Comparison of ENCODE assay signal across 8 cellular contexts in genomic region chr1:67674260-67675011, GRCh38. TPM values are rescaled to one million over a fixed set of nuclear protein-coding genes. Genes with fewer than 3 reads are reported as not detected.
DNase-seq lines count a peak whose midpoint lies in the region; ATAC-seq and TF ChIP-seq lines count a peak whose summit lies in the region.

No MANE protein-coding gene starts in this region.

- dilution Hi-C loops in mammary epithelial cell (cut with HindIII; ENCODE audit: low sequenced_read_pairs), result no loop called here

- H3K4me1 ChIP-seq in BE2C (0 out of 2 replicates have a peak, but pooled peaks cover 4% of the 10 kb centered on the region), mammary epithelial cell (ENCODE audit: insufficient read depth, low read length) (peaks cover under 1% of the 10 kb centered on the region), mucosa of rectum (ENCODE audit: control insufficient read depth in 2 of 2, insufficient read depth in 2 of 2, low read length in 2 of 2) (peaks cover 2 to 6% of the 10 kb centered on the region in 2 donors)

- ATAC-seq in HG03432 (IDR thresholded peaks at IDR 0.05; ENCODE audit: unreplicated experiment) (peak; percentile 66), SK-N-SH treated with all-trans-retinoic acid at 6 μM for 48 hours (peak; percentile 97), omental fat pad (ENCODE audit: low FRiP score) (no peak), HG02973 (IDR thresholded peaks at IDR 0.05; ENCODE audit: unreplicated experiment) (no peak), HG02588 (IDR thresholded peaks at IDR 0.05; ENCODE audit: unreplicated experiment) (no peak)

- TF ChIP-seq CTCF in BE2C (IDR thresholded peaks at IDR 0.05; ENCODE audit: low read depth, low read length), result no peak
- no peak for TF ChIP-seq CTCF in mammary epithelial cell (conservative IDR thresholded peaks at IDR 0.05 in 1 of 2, IDR thresholded peaks at IDR 0.05 in 1 of 2; ENCODE audit: extremely low read depth in 1 of 2, insufficient read depth in 1 of 2, low read depth in 1 of 2, low read length in 2 of 2)
- TF ChIP-seq CTCF in omental fat pad (IDR thresholded peaks at IDR 0.05), result no peak

- DNase-seq in BE2C (peak; percentile 63), mammary epithelial cell (no peak), omental fat pad (ENCODE audit: low spot score) (no peak)

- H3K27me3 ChIP-seq in BE2C, result no peaks in the 10 kb centered on the region
- H3K27me3 ChIP-seq in mammary epithelial cell (ENCODE audit: insufficient read depth, low read length), result no peaks in the 10 kb centered on the region
- no peaks in the 10 kb centered on the region for H3K27me3 ChIP-seq in mucosa of rectum (ENCODE audit: control insufficient read depth in 2 of 2, insufficient read depth in 2 of 2, low read length in 2 of 2)

- no peak overlapping the region for H3K9ac ChIP-seq in mammary epithelial cell (ENCODE audit: insufficient read depth, low read length)
- no peak overlapping the region for H3K9ac ChIP-seq in mucosa of rectum (ENCODE audit: low read depth in 1 of 2, low read length in 2 of 2)

- no peaks in the 10 kb centered on the region for H4K20me1 ChIP-seq in mammary epithelial cell (ENCODE audit: insufficient read depth, low read length)

- CTCF ChIA-PET in mammary epithelial cell (lab: Charles Lee; ENCODE audit: low non-redundant PET), result no interaction called here

- H3K4me3 ChIP-seq in BE2C (ENCODE audit: low read depth, low read length) (no peak overlapping the region), mammary epithelial cell (replicated peaks in 1 of 3; ENCODE audit: insufficient read depth in 1 of 3, low read depth in 2 of 3, low read length in 3 of 3) (no peak overlapping the region), mucosa of rectum (ENCODE audit: low read length in 2 of 2) (no peak overlapping the region)

- peak overlapping the region; percentile 65 for H2AFZ ChIP-seq in mammary epithelial cell (ENCODE audit: low read depth, low read length)

- H3K36me3 ChIP-seq in BE2C (no peaks in the 10 kb centered on the region), mammary epithelial cell (ENCODE audit: insufficient read depth, low read length) (no peaks in the 10 kb centered on the region), mucosa of rectum (ENCODE audit: control insufficient read depth in 2 of 2, insufficient read depth in 2 of 2, low read length in 2 of 2) (no peaks in the 10 kb centered on the region)

- H3K4me2 ChIP-seq in mammary epithelial cell (ENCODE audit: insufficient read depth, low read depth, low read length), result no peak overlapping the region

- no peaks in the 10 kb centered on the region for H3K79me2 ChIP-seq in mammary epithelial cell (ENCODE audit: insufficient read depth, low read length)

- no TSS peak for BruUV-seq in mammary epithelial cell (replicated peaks; lab: Mats Ljungman, UMichigan)

- H3K27ac ChIP-seq in mammary epithelial cell (ENCODE audit: insufficient read depth, low read depth, low read length) (no peak overlapping the region), mucosa of rectum (ENCODE audit: low read depth in 2 of 2, low read length in 2 of 2) (peak overlapping the region; percentile 5 to 27)

- no peaks in the 10 kb centered on the region for H3K9me3 ChIP-seq in BE2C
- H3K9me3 ChIP-seq in mammary epithelial cell (replicated peaks; ENCODE audit: insufficient read depth, low read length), result no peaks in the 10 kb centered on the region
- H3K9me3 ChIP-seq in mucosa of rectum (ENCODE audit: control insufficient read depth in 2 of 2, low read length in 2 of 2), result no peaks in the 10 kb centered on the region

- intact Hi-C loops in mammary epithelial cell (cut with micrococcal nuclease), result no loop called here

- in situ Hi-C loops in mammary epithelial cell (cut with MboI; ENCODE audit: low sequenced_read_pairs in 2 of 2), result no loop called here

- 33% methylated on average over 3 of the region's 4 CpGs for WGBS in mammary epithelial cell (ENCODE audit: low coverage, missing lambda C conversion rate)

TF ChIP-seq in SK-N-SH treated with all-trans-retinoic acid at 6 μM for 48 hours, 23 proteins besides CTCF, POLR2A, EP300 and RAD21:
- TF ChIP-seq OSR1 (CRISPR knock-in tag; IDR thresholded peaks at IDR 0.05), result no peak
- TF ChIP-seq TSHZ2 (CRISPR knock-in tag; IDR thresholded peaks at IDR 0.05), result peak; percentile 85
- TF ChIP-seq TCF4 (CRISPR knock-in tag; IDR thresholded peaks at IDR 0.05; ENCODE audit: borderline replicate concordance), result peak; percentile 68

RNA-seq across cellular contexts. Expression of gene GADD45A, which starts 10.6 kb away (rescaled TPM):
- 64.4 TPM for polyA plus RNA-seq in BE2C (2012; ENCODE audit: insufficient read depth, insufficient read length, low read depth)
- total RNA-seq in mammary epithelial cell (100 to 1,000 TPM; 119 to 371 TPM), omental fat pad (100 to 1,000 TPM in 2 of 4 donors, 10 to 100 TPM in 2; 31.7 to 115 (median 67.2) TPM)
- 75.5 TPM for polyA plus RNA-seq in mammary epithelial cell
- polyA minus RNA-seq in mammary epithelial cell, result 27.2 TPM

Comparison
In these comparisons a context has a peak if more than half of its experiments do, and no peak if none do; other contexts are left out.
1. ATAC-seq: peak in HG03432 (single experiment) and SK-N-SH treated with all-trans-retinoic acid at 6 μM for 48 hours (single experiment); none in omental fat pad (single experiment), HG02973 (single experiment) and HG02588 (single experiment).